In the genomic region with DNA sequence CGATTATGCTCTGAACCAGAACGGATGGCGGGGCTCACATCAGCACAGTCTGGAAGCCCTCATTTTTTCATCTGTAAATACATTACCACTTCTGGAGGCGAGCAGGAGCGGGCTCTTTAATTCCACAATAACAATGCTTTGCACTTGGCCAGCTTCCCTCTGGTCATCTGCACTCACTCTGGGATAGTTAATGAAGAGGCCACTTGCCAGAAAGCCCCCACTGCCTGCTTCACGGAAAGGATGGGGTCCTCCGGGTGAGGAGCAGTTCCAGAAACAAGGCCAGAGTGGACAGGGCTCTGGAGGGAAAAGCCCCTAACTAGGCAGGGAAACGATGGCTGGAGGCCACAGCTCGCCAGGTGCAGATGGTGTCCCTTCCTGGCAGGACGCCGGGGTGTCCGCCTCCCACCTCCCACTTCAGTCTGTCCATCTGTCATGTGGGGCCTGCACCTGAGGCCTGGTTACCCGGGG, we compare ENCODE assay signal across 9 cellular contexts. TPM values are rescaled to one million over a fixed set of nuclear protein-coding genes. Genes with fewer than 3 reads are reported as not detected.
DNase-seq lines count a peak whose midpoint lies in the region; ATAC-seq and TF ChIP-seq lines count a peak whose summit lies in the region.
"Had no signal": no experiment of that assay in that cellular context is flagged by ENCODE, and none has a peak within 500 bp of the region (broad histone marks: within the 10 kb centered on the region; RNA-seq: fewer than 3 reads in every experiment).

No MANE protein-coding gene starts in this region.

- H3K4me1 ChIP-seq in mammary epithelial cell (ENCODE audit: insufficient read depth, low read length): peaks cover 50% of the 10 kb centered on the region
- peaks cover 33 to 57% of the 10 kb centered on the region in 2 donors for H3K4me1 ChIP-seq in left lung
- H3K4me1 ChIP-seq in thoracic aorta (ENCODE audit: control insufficient read depth in 1 of 2, low read depth in 2 of 2): peaks cover 28 to 76% of the 10 kb centered on the region in 2 donors

- H3K4me1 Mint-ChIP-seq in activated naive CD4-positive, alpha-beta T cell treated with anti-CD3 and anti-CD28 coated beads, Interleukin-2, amount 50 U/mL, for 24 hours: peaks cover 13% of the 10 kb centered on the region
- H3K4me1 Mint-ChIP-seq: activated naive CD8-positive, alpha-beta T cell treated with anti-CD3 and anti-CD28 coated beads, Interleukin-2, amount 10 ng/mL, durations not matched to agents 7 days and 5 days had no signal

- dilution Hi-C loops in mammary epithelial cell (cut with HindIII; ENCODE audit: low sequenced_read_pairs): no loop called here

- no TSS peak for BruUV-seq in mammary epithelial cell (replicated peaks; lab: Mats Ljungman, UMichigan)

- no peaks in the 10 kb centered on the region for H4K20me1 ChIP-seq in mammary epithelial cell (ENCODE audit: insufficient read depth, low read length)

- H3K9me3 Mint-ChIP-seq in activated naive CD4-positive, alpha-beta T cell treated with anti-CD3 and anti-CD28 coated beads, Interleukin-2, amount 50 U/mL, for 24 hours: no peaks in the 10 kb centered on the region
- H3K9me3 Mint-ChIP-seq: activated naive CD8-positive, alpha-beta T cell treated with anti-CD3 and anti-CD28 coated beads, Interleukin-2, amount 10 ng/mL, durations not matched to agents 7 days and 5 days had no signal

- CTCF ChIA-PET in mammary epithelial cell (lab: Charles Lee; ENCODE audit: low non-redundant PET): no interaction called here

- in situ Hi-C loops in mammary epithelial cell (cut with MboI; ENCODE audit: low sequenced_read_pairs in 2 of 2): no loop called here

- TF ChIP-seq CTCF in mammary epithelial cell (conservative IDR thresholded peaks at IDR 0.05 in 1 of 2, IDR thresholded peaks at IDR 0.05 in 1 of 2; ENCODE audit: extremely low read depth in 1 of 2, insufficient read depth in 1 of 2, low read depth in 1 of 2, low read length in 2 of 2): no peak
- no peak for TF ChIP-seq CTCF in left lung (IDR thresholded peaks at IDR 0.05)
- no peak for TF ChIP-seq CTCF in thoracic aorta (IDR thresholded peaks at IDR 0.05)

- ATAC-seq in left lung (no peak), thoracic aorta (ENCODE audit: insufficient number of reproducible peaks, low FRiP score, low read depth) (no peak), GM19324 (IDR thresholded peaks at IDR 0.05; ENCODE audit: low FRiP score, unreplicated experiment) (no peak)

- H3K27me3 Mint-ChIP-seq in activated naive CD4-positive, alpha-beta T cell treated with anti-CD3 and anti-CD28 coated beads, Interleukin-2, amount 50 U/mL, for 24 hours: peaks cover 26% of the 10 kb centered on the region

- no peaks in the 10 kb centered on the region for H3K9me3 ChIP-seq in mammary epithelial cell (replicated peaks; ENCODE audit: insufficient read depth, low read length)
- H3K9me3 ChIP-seq in left lung: no peaks in the 10 kb centered on the region
- H3K9me3 ChIP-seq in thoracic aorta: no peaks in the 10 kb centered on the region

- H3K4me3 Mint-ChIP-seq in activated naive CD4-positive, alpha-beta T cell treated with anti-CD3 and anti-CD28 coated beads, Interleukin-2, amount 50 U/mL, for 24 hours: peak overlapping the region; percentile 77
- H3K4me3 Mint-ChIP-seq: activated naive CD8-positive, alpha-beta T cell treated with anti-CD3 and anti-CD28 coated beads, Interleukin-2, amount 10 ng/mL, durations not matched to agents 7 days and 5 days had no signal

- intact Hi-C loops in mammary epithelial cell (cut with micrococcal nuclease): loop anchor here (1.0 kb wide), 2 partner anchors 10 to 41 kb away; no protein-coding TSS in a partner anchor
- intact Hi-C loops in left lung (cut with DNase I): no loop called here

- peak overlapping the region; percentile 57 to 83 (median 62) for H3K4me3 ChIP-seq in mammary epithelial cell (replicated peaks in 1 of 3; ENCODE audit: insufficient read depth in 1 of 3, low read depth in 2 of 3, low read length in 3 of 3)
- peak overlapping the region; percentile 62 to 92 for H3K4me3 ChIP-seq in left lung
- H3K4me3 ChIP-seq in thoracic aorta: peak overlapping the region; percentile 99

- H3K36me3 ChIP-seq in mammary epithelial cell (ENCODE audit: insufficient read depth, low read length) (peaks cover 1% of the 10 kb centered on the region), left lung (no peaks in the 10 kb centered on the region), thoracic aorta (no peaks in the 10 kb centered on the region)

- peaks cover 70% of the 10 kb centered on the region for H3K79me2 ChIP-seq in mammary epithelial cell (ENCODE audit: insufficient read depth, low read length)

- peak overlapping the region; percentile 88 for H2AFZ ChIP-seq in mammary epithelial cell (ENCODE audit: low read depth, low read length)

- WGBS in mammary epithelial cell (ENCODE audit: low coverage, missing lambda C conversion rate): 6% methylated on average over 7 of the region's 13 CpGs

- DNase-seq in activated naive CD4-positive, alpha-beta T cell treated with anti-CD3 and anti-CD28 coated beads, Interleukin-2, amount 50 U/mL, for 16 hours: no peak
- no peak for DNase-seq in mammary epithelial cell
- DNase-seq in left lung: no peak
- no peak for DNase-seq in thoracic aorta (ENCODE audit: low spot score)
- DNase-seq in MV-4-11 (lab: John Stamatoyannopoulos, UW): no peak
- no peak for DNase-seq in effector CD8-positive, alpha-beta T cell (lab: John Stamatoyannopoulos, UW)
- DNase-seq: activated naive CD8-positive, alpha-beta T cell treated with anti-CD3 and anti-CD28 coated beads, Interleukin-2, amount 10 ng/mL, durations not matched to agents 7 days and 5 days had no signal

- H3K27ac ChIP-seq in mammary epithelial cell (ENCODE audit: insufficient read depth, low read depth, low read length) (peak overlapping the region; percentile 63), left lung (peak overlapping the region; percentile 83 to 94), thoracic aorta (peak overlapping the region; percentile 92 to 100)

- H3K27me3 ChIP-seq in mammary epithelial cell (ENCODE audit: insufficient read depth, low read length) (no peaks in the 10 kb centered on the region), left lung (peaks cover 0 to 67% of the 10 kb centered on the region in 2 donors), thoracic aorta (replicated peaks; ENCODE audit: insufficient read depth) (no peaks in the 10 kb centered on the region)

- peak overlapping the region; percentile 92 for H3K4me2 ChIP-seq in mammary epithelial cell (ENCODE audit: insufficient read depth, low read depth, low read length)

- H3K27ac Mint-ChIP-seq in activated naive CD4-positive, alpha-beta T cell treated with anti-CD3 and anti-CD28 coated beads, Interleukin-2, amount 50 U/mL, for 24 hours: no peak overlapping the region
- H3K27ac Mint-ChIP-seq: activated naive CD8-positive, alpha-beta T cell treated with anti-CD3 and anti-CD28 coated beads, Interleukin-2, amount 10 ng/mL, durations not matched to agents 7 days and 5 days had no signal

- H3K9ac ChIP-seq in mammary epithelial cell (ENCODE audit: insufficient read depth, low read length): peak overlapping the region; percentile 87

- H3K36me3 Mint-ChIP-seq in activated naive CD4-positive, alpha-beta T cell treated with anti-CD3 and anti-CD28 coated beads, Interleukin-2, amount 50 U/mL, for 24 hours: no peaks in the 10 kb centered on the region
- H3K36me3 Mint-ChIP-seq: activated naive CD8-positive, alpha-beta T cell treated with anti-CD3 and anti-CD28 coated beads, Interleukin-2, amount 10 ng/mL, durations not matched to agents 7 days and 5 days had no signal

RNA-seq across cellular contexts. Expression of gene BCAR1, which starts 13.1 kb away (rescaled TPM):
- total RNA-seq in mammary epithelial cell (100 to 1,000 TPM in 1 of 2 donors, 10 to 100 TPM in 1; 58.0 to 103 TPM), left lung (10 to 100 TPM; 67.6 to 73.6 TPM), thoracic aorta (100 to 1,000 TPM; 116 to 166 TPM)
- 46.8 TPM for polyA plus RNA-seq in mammary epithelial cell
- 19.5 TPM for polyA minus RNA-seq in mammary epithelial cell
- total RNA-seq: activated naive CD8-positive, alpha-beta T cell treated with anti-CD3 and anti-CD28 coated beads, Interleukin-2, amount 10 ng/mL, durations not matched to agents 7 days and 5 days had no signal

RNA-seq across cellular contexts. Expression of gene CTRB1, which starts 45.8 kb away (rescaled TPM):
- total RNA-seq in mammary epithelial cell: not detected
- polyA plus RNA-seq in mammary epithelial cell: not detected
- polyA minus RNA-seq in mammary epithelial cell: not detected
- total RNA-seq in left lung: not detected
- 1 to 10 TPM; 4.9 to 9.3 TPM for total RNA-seq in thoracic aorta
- total RNA-seq: activated naive CD8-positive, alpha-beta T cell treated with anti-CD3 and anti-CD28 coated beads, Interleukin-2, amount 10 ng/mL, durations not matched to agents 7 days and 5 days had no signal

RNA-seq across cellular contexts. Expression of gene CTRB2, which starts 57.6 kb away (rescaled TPM):
- total RNA-seq in mammary epithelial cell (not detected), left lung (not detected), thoracic aorta (10 to 100 TPM; 12.5 TPM)
- not detected for polyA plus RNA-seq in mammary epithelial cell
- polyA minus RNA-seq in mammary epithelial cell: not detected
- total RNA-seq: activated naive CD8-positive, alpha-beta T cell treated with anti-CD3 and anti-CD28 coated beads, Interleukin-2, amount 10 ng/mL, durations not matched to agents 7 days and 5 days had no signal

Comparison
In these comparisons a context has a peak if more than half of its experiments do, and no peak if none do; other contexts are left out.
1. RNA of gene CTRB1, which starts 45.8 kb away (total RNA-seq): 4.9 to 9.3 TPM in thoracic aorta; not detected in mammary epithelial cell and not detected in left lung; every median in the first group is over 4 times any median in the second.
2. RNA of gene CTRB2, which starts 57.6 kb away (total RNA-seq): 12.5 TPM in thoracic aorta; not detected in left lung and not detected in mammary epithelial cell; every median in the first group is over 10 times any median in the second.
3. Peak in every context shown above with its lines, with median percentiles within 50 percentile points of each other: H3K27ac ChIP-seq and H3K4me3 ChIP-seq.